28 cellular contexts compared by ENCODE assay signal in genomic region chr19:48711106-48711662, GRCh38. TPM values are rescaled to one million over a fixed set of nuclear protein-coding genes. Genes with fewer than 3 reads are reported as not detected.
"Had no signal": no experiment of that assay in that cellular context is flagged by ENCODE, and none has a peak within 500 bp of the region (broad histone marks: within the 10 kb centered on the region; RNA-seq: fewer than 3 reads in every experiment).

No MANE protein-coding gene starts in this region.

- H3K27ac ChIP-seq: colonic mucosa, dorsolateral prefrontal cortex, thoracic aorta, uterus had no signal

- H3K36me3 ChIP-seq: colonic mucosa, gastrocnemius medialis, thoracic aorta, uterus had no signal

- FAIRE-seq: keratinocyte, small intestine had no signal

- H3K27me3 Mint-ChIP-seq: activated CD8-positive, alpha-beta T cell treated with anti-CD3 and anti-CD28 coated beads for 36 hours; activated naive CD8-positive, alpha-beta T cell; stimulated activated naive CD8-positive, alpha-beta T cell treated with anti-CD3 and anti-CD28 coated beads, Interleukin-15, Interleukin-2, amounts not matched to agents 100 ng/mL and 50 ng/mL, for 24 hours had no signal

- H3K4me3 ChIP-seq: colonic mucosa, dorsolateral prefrontal cortex, gastrocnemius medialis, thoracic aorta, uterus had no signal

- H3K36me3 Mint-ChIP-seq: stimulated activated effector memory CD8-positive, alpha-beta T cell treated with anti-CD3 and anti-CD28 coated beads, Interleukin-12 subunit alpha, Interleukin-12 subunit beta, amount 100 ng/mL, for 72 hours had no signal

- DNase-seq: activated CD4-positive, alpha-beta T cell treated with anti-CD3 and anti-CD28 coated beads, Interleukin-2, amount 50 U/mL, for 1 hour; activated CD8-positive, alpha-beta T cell treated with anti-CD3 and anti-CD28 coated beads for 36 hours; activated T-cell treated with anti-CD3 and anti-CD28 coated beads, Interleukin-2, amount 50 U/mL, for 4 hours; anterior cingulate cortex; cerebellar nuclear complex; colonic mucosa; dorsolateral prefrontal cortex; effector memory CD4-positive, alpha-beta T cell; erythroblast; gastrocnemius medialis; glutamatergic neuron; hippocampal formation; left cardiac atrium; left ventricle myocardium superior; small intestine; stimulated activated CD4-positive, alpha-beta T cell treated with anti-CD3 and anti-CD28 coated beads, Interleukin-4, amount 100 ng/mL, for 24 hours; T-helper 2 cell; trophoblast cell; uterus had no signal

- H3K4me3 Mint-ChIP-seq: activated CD8-positive, alpha-beta T cell treated with anti-CD3 and anti-CD28 coated beads for 36 hours; activated naive CD8-positive, alpha-beta T cell; activated T-cell treated with anti-CD3 and anti-CD28 coated beads, Interleukin-2, amount 50 U/mL, for 4 hours; stimulated activated effector memory CD8-positive, alpha-beta T cell treated with anti-CD3 and anti-CD28 coated beads, Interleukin-12 subunit alpha, Interleukin-12 subunit beta, amount 100 ng/mL, for 72 hours; stimulated activated naive CD8-positive, alpha-beta T cell treated with anti-CD3 and anti-CD28 coated beads, Interleukin-15, Interleukin-2, amounts not matched to agents 100 ng/mL and 50 ng/mL, for 24 hours had no signal

- ATAC-seq: activated CD8-positive, alpha-beta T cell treated with anti-CD3 and anti-CD28 coated beads for 36 hours; activated T-cell treated with anti-CD3 and anti-CD28 coated beads, Interleukin-2, amount 50 U/mL, for 4 hours; gastrocnemius medialis; left cardiac atrium; left ventricle myocardium superior; sciatic nerve; stimulated activated effector memory CD8-positive, alpha-beta T cell treated with anti-CD3 and anti-CD28 coated beads, Interleukin-12 subunit alpha, Interleukin-12 subunit beta, amount 100 ng/mL, for 72 hours had no signal

- H3K9me3 Mint-ChIP-seq: activated T-cell treated with anti-CD3 and anti-CD28 coated beads, Interleukin-2, amount 50 U/mL, for 4 hours; activated T-helper 2 cell treated with anti-CD3 and anti-CD28 coated beads, Interferon-gamma antibody, Interleukin-2, Interleukin-4, amounts not matched to agents 10 μg/mL and 5 μg/mL and 100 μg/mL, durations not matched to agents 14 hours and 24 hours and 36 hours; stimulated activated effector memory CD8-positive, alpha-beta T cell treated with anti-CD3 and anti-CD28 coated beads, Interleukin-12 subunit alpha, Interleukin-12 subunit beta, amount 100 ng/mL, for 72 hours; stimulated activated naive CD8-positive, alpha-beta T cell treated with anti-CD3 and anti-CD28 coated beads, Interleukin-15, Interleukin-2, amounts not matched to agents 100 ng/mL and 50 ng/mL, for 24 hours had no signal

- H3K27me3 ChIP-seq: colonic mucosa, dorsolateral prefrontal cortex, gastrocnemius medialis, uterus had no signal

- H3K4me1 ChIP-seq: uterus had no signal

- H3K9me3 ChIP-seq: colonic mucosa, gastrocnemius medialis, thoracic aorta had no signal

- H3K27ac Mint-ChIP-seq: activated CD8-positive, alpha-beta T cell treated with anti-CD3 and anti-CD28 coated beads for 36 hours; activated naive CD8-positive, alpha-beta T cell; activated T-helper 2 cell treated with anti-CD3 and anti-CD28 coated beads, Interferon-gamma antibody, Interleukin-2, Interleukin-4, amounts not matched to agents 10 μg/mL and 5 μg/mL and 100 μg/mL, durations not matched to agents 14 hours and 24 hours and 36 hours; stimulated activated effector memory CD8-positive, alpha-beta T cell treated with anti-CD3 and anti-CD28 coated beads, Interleukin-12 subunit alpha, Interleukin-12 subunit beta, amount 100 ng/mL, for 72 hours; stimulated activated naive CD8-positive, alpha-beta T cell treated with anti-CD3 and anti-CD28 coated beads, Interleukin-15, Interleukin-2, amounts not matched to agents 100 ng/mL and 50 ng/mL, for 24 hours had no signal

RNA-seq across cellular contexts. Expression of gene MAMSTR, which starts 8.3 kb away (rescaled TPM):
- total RNA-seq: thoracic aorta had no signal

RNA-seq across cellular contexts. Expression of gene FUT2, which starts 15.4 kb away (rescaled TPM):
- total RNA-seq: activated CD8-positive, alpha-beta T cell treated with anti-CD3 and anti-CD28 coated beads for 36 hours; activated T-helper 2 cell treated with anti-CD3 and anti-CD28 coated beads, Interferon-gamma antibody, Interleukin-2, Interleukin-4, amounts not matched to agents 10 μg/mL and 5 μg/mL and 100 μg/mL, durations not matched to agents 14 hours and 24 hours and 36 hours; left cardiac atrium; left ventricle myocardium superior; lung microvascular endothelial cell; sciatic nerve; subcutaneous adipose tissue had no signal

RNA-seq across cellular contexts. Expression of gene IZUMO1, which starts 35.5 kb away (rescaled TPM):
- total RNA-seq: activated CD8-positive, alpha-beta T cell treated with anti-CD3 and anti-CD28 coated beads for 36 hours; activated T-cell treated with anti-CD3 and anti-CD28 coated beads, Interleukin-2, amount 50 U/mL, for 4 hours; colonic mucosa; thoracic aorta had no signal

RNA-seq across cellular contexts. Expression of gene NTN5, which starts 38.4 kb away (rescaled TPM):
- total RNA-seq: gastrocnemius medialis, left ventricle myocardium superior, lung microvascular endothelial cell had no signal
